Comparison of ENCODE assay signal across 19 cellular contexts in genomic region chr10:77936697-77937567, GRCh38. TPM values are rescaled to one million over a fixed set of nuclear protein-coding genes. Genes with fewer than 3 reads are reported as not detected.
DNase-seq lines count a peak whose midpoint lies in the region; ATAC-seq and TF ChIP-seq lines count a peak whose summit lies in the region.
"Had no signal": no experiment of that assay in that cellular context is flagged by ENCODE, and none has a peak within 500 bp of the region (broad histone marks: within the 10 kb centered on the region; RNA-seq: fewer than 3 reads in every experiment).

No MANE protein-coding gene starts in this region.

- no CpG with 5 or more reads among the region's 3 CpGs for WGBS in trophoblast cell (ENCODE audit: extremely low coverage, insufficient coverage, insufficient read length)

- H3K27ac Mint-ChIP-seq in activated CD8-positive, alpha-beta T cell treated with anti-CD3 and anti-CD28 coated beads, Interleukin-2, amount 10 ng/mL, durations not matched to agents 7 days and 5 days: no peak overlapping the region
- no peak overlapping the region for H3K27ac Mint-ChIP-seq in activated T-cell treated with anti-CD3 and anti-CD28 coated beads, Interleukin-2, amount 50 U/mL, for 72 hours
- H3K27ac Mint-ChIP-seq: B cell; CD4-positive, CD25-positive, alpha-beta regulatory T cell had no signal

- peaks cover 3% of the 10 kb centered on the region for H3K27me3 Mint-ChIP-seq in activated CD8-positive, alpha-beta T cell treated with anti-CD3 and anti-CD28 coated beads, Interleukin-2, amount 10 ng/mL, durations not matched to agents 7 days and 5 days (ENCODE audit: low read depth)
- peaks cover 9% of the 10 kb centered on the region for H3K27me3 Mint-ChIP-seq in activated T-cell treated with anti-CD3 and anti-CD28 coated beads, Interleukin-2, amount 50 U/mL, for 72 hours (ENCODE audit: low read depth)

- DNase-seq in SKM-1 treated with dmso at 0.1 percent for 144 hours (lab: John Stamatoyannopoulos, UW; ENCODE audit: unreplicated experiment) (peak; percentile 32), SKM-1 (lab: John Stamatoyannopoulos, UW; ENCODE audit: unreplicated experiment) (no peak), SJCRH30 (peak; percentile 17 to 64), islet precursor cell (peak; percentile 58), trophoblast cell (peak; percentile 31 to 51), GM10266 (ENCODE audit: extremely low spot score) (no peak)
- no peak for DNase-seq in activated CD8-positive, alpha-beta T cell treated with anti-CD3 and anti-CD28 coated beads, Interleukin-2, amount 10 ng/mL, durations not matched to agents 7 days and 5 days
- DNase-seq in activated T-cell treated with anti-CD3 and anti-CD28 coated beads, Interleukin-2, amount 50 U/mL, for 72 hours: no peak
- DNase-seq: Caco-2; CD4-positive, CD25-positive, alpha-beta regulatory T cell; EL; H7; NCI-H1417 treated with DMSO at 0.1 percent for 48 hours; NCI-H1930; NCI-H69; NK-92 treated with Interleukin-12 subunit alpha and Interleukin-12 subunit beta, amount 100 ng/mL, for 24 hours; PC-9 had no signal

- H3K27me3 ChIP-seq in SJCRH30 (no peaks in the 10 kb centered on the region), trophoblast cell (ENCODE audit: insufficient read depth, low read length) (no peaks in the 10 kb centered on the region)

- ATAC-seq in activated CD8-positive, alpha-beta T cell treated with anti-CD3 and anti-CD28 coated beads, Interleukin-2, amount 10 ng/mL, durations not matched to agents 7 days and 5 days: no peak
- no peak for ATAC-seq in activated T-cell treated with anti-CD3 and anti-CD28 coated beads, Interleukin-2, amount 50 U/mL, for 72 hours (replicated peaks in 1 of 2)

- no peak overlapping the region for H4K91ac ChIP-seq in trophoblast cell (ENCODE audit: low read depth, low read length)

- H3K79me2 ChIP-seq in trophoblast cell (ENCODE audit: control insufficient read depth, insufficient read depth, low read length, poor library complexity): no peaks in the 10 kb centered on the region

- H3K14ac ChIP-seq in trophoblast cell (ENCODE audit: low read length): no peak overlapping the region

- H2BK5ac ChIP-seq in trophoblast cell (ENCODE audit: low read depth, low read length, poor library complexity): no peak overlapping the region

- H3K9me3 ChIP-seq in SJCRH30 (replicated peaks) (no peaks in the 10 kb centered on the region), trophoblast cell (ENCODE audit: insufficient read depth, low read depth, low read length) (no peaks in the 10 kb centered on the region)
- H3K9me3 ChIP-seq: Caco-2 had no signal

- POLR2A ChIA-PET in activated CD8-positive, alpha-beta T cell treated with anti-CD3 and anti-CD28 coated beads, Interleukin-2, amount 10 ng/mL, durations not matched to agents 7 days and 5 days (lab: Charles Lee): no interaction called here

- H3K4me1 Mint-ChIP-seq in activated CD8-positive, alpha-beta T cell treated with anti-CD3 and anti-CD28 coated beads, Interleukin-2, amount 10 ng/mL, durations not matched to agents 7 days and 5 days (ENCODE audit: low read depth): no peaks in the 10 kb centered on the region
- H3K4me1 Mint-ChIP-seq in activated T-cell treated with anti-CD3 and anti-CD28 coated beads, Interleukin-2, amount 50 U/mL, for 72 hours (ENCODE audit: low read depth): no peaks in the 10 kb centered on the region
- H3K4me1 Mint-ChIP-seq: B cell; CD4-positive, CD25-positive, alpha-beta regulatory T cell had no signal

- peaks cover 12% of the 10 kb centered on the region for H3K79me1 ChIP-seq in trophoblast cell (ENCODE audit: low read length)

- no peak overlapping the region for H3K9ac ChIP-seq in trophoblast cell (ENCODE audit: low read length)

- no peak overlapping the region for H3K4ac ChIP-seq in trophoblast cell (ENCODE audit: low read depth, low read length)

- H3K27ac ChIP-seq in SJCRH30 (no peak overlapping the region), trophoblast cell (ENCODE audit: low read depth, low read length) (no peak overlapping the region)
- H3K27ac ChIP-seq: 22Rv1, PC-9 had no signal

- peak overlapping the region; percentile 16 for H2BK12ac ChIP-seq in trophoblast cell (ENCODE audit: low read length)

- no peak overlapping the region for H4K12ac ChIP-seq in trophoblast cell (ENCODE audit: low read depth, low read length)

- no peak overlapping the region for H3K4me3 Mint-ChIP-seq in activated CD8-positive, alpha-beta T cell treated with anti-CD3 and anti-CD28 coated beads, Interleukin-2, amount 10 ng/mL, durations not matched to agents 7 days and 5 days
- H3K4me3 Mint-ChIP-seq in activated T-cell treated with anti-CD3 and anti-CD28 coated beads, Interleukin-2, amount 50 U/mL, for 72 hours: no peak overlapping the region
- H3K4me3 Mint-ChIP-seq: B cell; CD4-positive, CD25-positive, alpha-beta regulatory T cell had no signal

- no peaks in the 10 kb centered on the region for H3K9me3 Mint-ChIP-seq in activated CD8-positive, alpha-beta T cell treated with anti-CD3 and anti-CD28 coated beads, Interleukin-2, amount 10 ng/mL, durations not matched to agents 7 days and 5 days (ENCODE audit: insufficient read depth)
- no peaks in the 10 kb centered on the region for H3K9me3 Mint-ChIP-seq in activated T-cell treated with anti-CD3 and anti-CD28 coated beads, Interleukin-2, amount 50 U/mL, for 72 hours
- H3K9me3 Mint-ChIP-seq: CD4-positive, CD25-positive, alpha-beta regulatory T cell had no signal

- H3K23ac ChIP-seq in trophoblast cell (ENCODE audit: low read length): no peak overlapping the region

- CTCF ChIA-PET in activated CD8-positive, alpha-beta T cell treated with anti-CD3 and anti-CD28 coated beads, Interleukin-2, amount 10 ng/mL, durations not matched to agents 7 days and 5 days (lab: Charles Lee): no interaction called here

- H3K36me3 ChIP-seq in SJCRH30: no peaks in the 10 kb centered on the region
- no peaks in the 10 kb centered on the region for H3K36me3 ChIP-seq in trophoblast cell (ENCODE audit: control insufficient read depth in 1 of 2, insufficient read depth in 2 of 2, low read length in 2 of 2)

- TF ChIP-seq CTCF in GM10266 (IDR thresholded peaks at IDR 0.05; ENCODE audit: control insufficient read depth, insufficient read depth, low read depth, missing control alignments): no peak

- no peak overlapping the region for H2AFZ ChIP-seq in trophoblast cell (ENCODE audit: insufficient read depth, low read length, poor library complexity)
- H2AFZ ChIP-seq: PC-9 had no signal

- H3K4me2 ChIP-seq in trophoblast cell (ENCODE audit: low read length): no peak overlapping the region
- H3K4me2 ChIP-seq: PC-9 had no signal

- no peaks in the 10 kb centered on the region for H3K36me3 Mint-ChIP-seq in activated CD8-positive, alpha-beta T cell treated with anti-CD3 and anti-CD28 coated beads, Interleukin-2, amount 10 ng/mL, durations not matched to agents 7 days and 5 days (ENCODE audit: low read depth)
- H3K36me3 Mint-ChIP-seq in activated T-cell treated with anti-CD3 and anti-CD28 coated beads, Interleukin-2, amount 50 U/mL, for 72 hours (ENCODE audit: insufficient read depth in 2 of 2): no peaks in the 10 kb centered on the region
- H3K36me3 Mint-ChIP-seq: CD4-positive, CD25-positive, alpha-beta regulatory T cell had no signal

- no peak overlapping the region for H3K4me3 ChIP-seq in SJCRH30
- no peak overlapping the region for H3K4me3 ChIP-seq in trophoblast cell (ENCODE audit: low read depth, low read length)
- H3K4me3 ChIP-seq: PC-9 had no signal

- no peak overlapping the region for H3K18ac ChIP-seq in trophoblast cell (ENCODE audit: low read length)

- peak overlapping the region; percentile 35 for H2AK5ac ChIP-seq in trophoblast cell (ENCODE audit: low read length)

- H2BK120ac ChIP-seq in trophoblast cell (ENCODE audit: insufficient read depth, low read length, poor library complexity): no peak overlapping the region

- no peak overlapping the region for H4K8ac ChIP-seq in trophoblast cell (ENCODE audit: low read depth, low read length)

- H3K4me1 ChIP-seq in SJCRH30 (peaks cover 30% of the 10 kb centered on the region), trophoblast cell (ENCODE audit: control insufficient read depth in 1 of 2, insufficient read depth in 2 of 2, low read length in 2 of 2) (peaks cover 10 to 13% of the 10 kb centered on the region in 2 experiments)
- H3K4me1 ChIP-seq: Caco-2 had no signal

RNA-seq across cellular contexts. Expression of gene DLG5, which starts 10.4 kb away (rescaled TPM):
- 22.5 and 24.4 TPM in 2 replicates for total RNA-seq in SJCRH30 (2014; rRNA removed; shearing (Covaris generic))
- 82.9 and 86.6 TPM in 2 replicates for polyA plus RNA-seq in trophoblast cell (2013)
- total RNA-seq in activated CD8-positive, alpha-beta T cell treated with anti-CD3 and anti-CD28 coated beads, Interleukin-2, amount 10 ng/mL, durations not matched to agents 7 days and 5 days: 1 to 10 TPM; 3.2 to 3.5 TPM
- 1 to 10 TPM; 3.2 to 6.5 TPM for total RNA-seq in activated T-cell treated with anti-CD3 and anti-CD28 coated beads, Interleukin-2, amount 50 U/mL, for 72 hours

Comparison
In these comparisons a context has a peak if more than half of its experiments do, and no peak if none do; other contexts are left out.
1. DNase-seq: peak in SKM-1 treated with dmso at 0.1 percent for 144 hours (single experiment), SJCRH30 (2 of 2), islet precursor cell (single experiment) and trophoblast cell (2 of 2); none in SKM-1 (single experiment), activated CD8-positive, alpha-beta T cell treated with anti-CD3 and anti-CD28 coated beads, Interleukin-2, amount 10 ng/mL, durations not matched to agents 7 days and 5 days (single experiment), GM10266 (single experiment) and activated T-cell treated with anti-CD3 and anti-CD28 coated beads, Interleukin-2, amount 50 U/mL, for 72 hours (0 of 2).